ENCODE assay signal across 8 cellular contexts in genomic region chr19:8209111-8209964, GRCh38. TPM values are rescaled to one million over a fixed set of nuclear protein-coding genes. Genes with fewer than 3 reads are reported as not detected.
A peak's percentile ranks its signal among the peaks of the same experiment; 100 is the strongest.
DNase-seq lines count a peak whose midpoint lies in the region; ATAC-seq and TF ChIP-seq lines count a peak whose summit lies in the region.

CERS4 (plus strand) TSS chr19:8209370; CDS start chr19:8251077, 41,707 bp downstream.

- peak within 1 kb of the TSS; percentile 86 for H3K27ac Mint-ChIP-seq in activated naive CD4-positive, alpha-beta T cell treated with anti-CD3 and anti-CD28 coated beads for 36 hours

- intact Hi-C loops in activated naive CD4-positive, alpha-beta T cell treated with anti-CD3 and anti-CD28 coated beads for 36 hours (cut with micrococcal nuclease): loop anchor here (1.0 kb wide), 1 partner anchor 16 kb away; no protein-coding TSS in a partner anchor

- CTCF ChIA-PET in activated naive CD4-positive, alpha-beta T cell treated with anti-CD3 and anti-CD28 coated beads for 36 hours (lab: Charles Lee): interaction anchor here (1.1 kb wide), 1 partner anchor 44 kb away, joined by 4 read pairs; no protein-coding TSS in a partner anchor

- TF ChIP-seq CTCF in omental fat pad (IDR thresholded peaks at IDR 0.05): no peak

- no peaks in the 10 kb centered on the region; the same call in 1 of the 2 replicates for H3K27me3 ChIP-seq in SJCRH30

- no peaks in the 10 kb centered on the region for H3K9me3 ChIP-seq in SJCRH30 (replicated peaks)

- H3K36me3 ChIP-seq in SJCRH30: no peaks in the 10 kb centered on the region

- H3K4me1 Mint-ChIP-seq in activated naive CD4-positive, alpha-beta T cell treated with anti-CD3 and anti-CD28 coated beads for 36 hours (ENCODE audit: low read depth): peaks cover 35% of the 10 kb centered on the region

- ATAC-seq in GM19025 (IDR thresholded peaks at IDR 0.05; ENCODE audit: low read depth, unreplicated experiment) (peak; percentile 66), HG03280 (IDR thresholded peaks at IDR 0.05; ENCODE audit: unreplicated experiment) (peak; percentile 72), omental fat pad (ENCODE audit: low FRiP score) (peak; percentile 81)

- H3K4me1 ChIP-seq in SJCRH30: peaks cover 6% of the 10 kb centered on the region; the same call in 1 of the 2 replicates

- peak; percentile 51 for DNase-seq in AG20443 (ENCODE audit: low spot score)
- DNase-seq in SJCRH30: peak; percentile 79 to 83
- DNase-seq in activated naive CD4-positive, alpha-beta T cell treated with anti-CD3 and anti-CD28 coated beads for 36 hours: peak; percentile 80
- DNase-seq in glomerular visceral epithelial cell (ENCODE audit: extremely low spot score): peak; percentile 75
- no peak for DNase-seq in omental fat pad (ENCODE audit: low spot score)
- peak; percentile 67 for DNase-seq in superior temporal gyrus (ENCODE audit: extremely low spot score)

- H3K4me3 ChIP-seq in SJCRH30: peak within 1 kb of the TSS; percentile 76

- H3K36me3 Mint-ChIP-seq in activated naive CD4-positive, alpha-beta T cell treated with anti-CD3 and anti-CD28 coated beads for 36 hours (ENCODE audit: low read depth): peaks cover 2% of the 10 kb centered on the region

- H3K9me3 Mint-ChIP-seq in activated naive CD4-positive, alpha-beta T cell treated with anti-CD3 and anti-CD28 coated beads for 36 hours: no peaks in the 10 kb centered on the region

- H3K27ac ChIP-seq in SJCRH30: peak within 1 kb of the TSS; percentile 27; the same call in 1 of the 2 replicates

- H3K4me3 Mint-ChIP-seq in activated naive CD4-positive, alpha-beta T cell treated with anti-CD3 and anti-CD28 coated beads for 36 hours: peak within 1 kb of the TSS; percentile 92

- H3K27me3 Mint-ChIP-seq in activated naive CD4-positive, alpha-beta T cell treated with anti-CD3 and anti-CD28 coated beads for 36 hours (ENCODE audit: low read depth): no peaks in the 10 kb centered on the region

RNA-seq across cellular contexts. Expression of gene CERS4, which starts in this region (rescaled TPM):
- 9.3 and 9.9 TPM in 2 replicates for total RNA-seq in SJCRH30 (2014; rRNA removed; shearing (Covaris generic))
- total RNA-seq in activated naive CD4-positive, alpha-beta T cell treated with anti-CD3 and anti-CD28 coated beads for 36 hours: 10 to 100 TPM; 15.7 to 19.4 TPM
- total RNA-seq in omental fat pad: 10 to 100 TPM; 18.4 to 34.1 (median 26.6) TPM
